8 cellular contexts compared by ENCODE assay signal in genomic region chr1:159881930-159882839, GRCh38. TPM values are rescaled to one million over a fixed set of nuclear protein-coding genes. Genes with fewer than 3 reads are reported as not detected.
A peak's percentile ranks its signal among the peaks of the same experiment; 100 is the strongest.
DNase-seq lines count a peak whose midpoint lies in the region; FAIRE-seq and TF ChIP-seq lines count a peak whose summit lies in the region.

No MANE protein-coding gene starts in this region.

- H3K4me2 ChIP-seq in astrocyte (ENCODE audit: low read length) = peak overlapping the region; percentile 52

- H3K36me3 Mint-ChIP-seq in astrocyte (ENCODE audit: low read depth, unreplicated experiment) (peaks cover 3% of the 10 kb centered on the region), chondrocyte (ENCODE audit: low read depth) (no peaks in the 10 kb centered on the region)

- TF ChIP-seq CTCF in astrocyte (IDR thresholded peaks at IDR 0.05; ENCODE audit: insufficient read depth, low read depth, low read length) = no peak
- TF ChIP-seq CTCF in kidney epithelial cell (IDR thresholded peaks at IDR 0.05; ENCODE audit: insufficient read depth, low read length, poor library complexity, severe bottlenecking) = no peak
- no peak for TF ChIP-seq CTCF in uterus (IDR thresholded peaks at IDR 0.05)
- no peak for TF ChIP-seq CTCF in chondrocyte (IDR thresholded peaks at IDR 0.05)

- peaks cover 10% of the 10 kb centered on the region for H3K4me1 Mint-ChIP-seq in astrocyte (ENCODE audit: low read depth, unreplicated experiment)
- no peaks in the 10 kb centered on the region for H3K4me1 Mint-ChIP-seq in chondrocyte (ENCODE audit: low read depth)

- H3K4me1 ChIP-seq in astrocyte (ENCODE audit: insufficient read depth, low read length) (peaks cover 25% of the 10 kb centered on the region), uterus (no peaks in the 10 kb centered on the region)

- FAIRE-seq in astrocyte (lab: Jason Lieb, UNC) = peak; percentile 96

- no peak overlapping the region for H3K4me3 Mint-ChIP-seq in astrocyte (ENCODE audit: unreplicated experiment)
- H3K4me3 Mint-ChIP-seq in chondrocyte (ENCODE audit: unreplicated experiment) = no peak overlapping the region

- TF ChIP-seq POLR2A in uterus (IDR thresholded peaks at IDR 0.05) = no peak

- H3K9me3 Mint-ChIP-seq in astrocyte (ENCODE audit: unreplicated experiment) = no peaks in the 10 kb centered on the region
- H3K9me3 Mint-ChIP-seq in chondrocyte (ENCODE audit: low read depth) = no peaks in the 10 kb centered on the region

- H3K36me3 ChIP-seq in astrocyte (ENCODE audit: insufficient read depth, low read length) (no peaks in the 10 kb centered on the region), kidney epithelial cell (ENCODE audit: control insufficient read depth, insufficient read depth, low read length) (no peaks in the 10 kb centered on the region), uterus (no peaks in the 10 kb centered on the region)

- peak overlapping the region; percentile 1 for H2AFZ ChIP-seq in astrocyte (ENCODE audit: low read depth, low read length)

- intact Hi-C loops in uterus (cut with DNase I; ENCODE audit: low total_unique reads) = loop anchor here (10.0 kb wide), 1 partner anchor 77 kb away; the partner anchor contains the start of gene FCRL6

- H4K20me1 ChIP-seq in astrocyte (ENCODE audit: insufficient read depth, low read length) = no peaks in the 10 kb centered on the region

- H3K27ac Mint-ChIP-seq in astrocyte (ENCODE audit: unreplicated experiment) = no peak overlapping the region
- H3K27ac Mint-ChIP-seq in chondrocyte (ENCODE audit: unreplicated experiment) = no peak overlapping the region

- H3K27me3 ChIP-seq in astrocyte (ENCODE audit: insufficient read depth, low read length) = no peaks in the 10 kb centered on the region
- no peaks in the 10 kb centered on the region for H3K27me3 ChIP-seq in kidney epithelial cell (ENCODE audit: control insufficient read depth, insufficient read depth, low read length)
- H3K27me3 ChIP-seq in uterus = no peaks in the 10 kb centered on the region

- H3K9me3 ChIP-seq in astrocyte (ENCODE audit: insufficient read depth, low read depth, low read length) = no peaks in the 10 kb centered on the region
- H3K9me3 ChIP-seq in uterus = no peaks in the 10 kb centered on the region

- H3K27ac ChIP-seq in astrocyte (ENCODE audit: low read depth, low read length) = peak overlapping the region; percentile 74
- H3K27ac ChIP-seq in uterus = no peak overlapping the region

- no peaks in the 10 kb centered on the region for H3K79me2 ChIP-seq in astrocyte (ENCODE audit: insufficient read depth, low read length)

- H3K27me3 Mint-ChIP-seq in astrocyte (ENCODE audit: low read depth, unreplicated experiment) (no peaks in the 10 kb centered on the region), chondrocyte (ENCODE audit: low read depth) (no peaks in the 10 kb centered on the region)

- H3K9ac ChIP-seq in astrocyte (ENCODE audit: low read length) = peak overlapping the region; percentile 16

- DNase-seq in stimulated activated CD4-positive, alpha-beta T cell treated with anti-CD3 and anti-CD28 coated beads, Interleukin-1b, Interleukin-23, amount 100 ng/mL, for 48 hours = peak; percentile 8
- DNase-seq in stimulated activated CD4-positive, alpha-beta T cell treated with anti-CD3 and anti-CD28 coated beads, Interleukin-2, amount 100 ng/mL, for 48 hours = no peak
- DNase-seq in NCI-H2227 treated with DMSO at 0.1 percent for 48 hours (lab: John Stamatoyannopoulos, UW) (peak; percentile 91), astrocyte (ENCODE audit: low read depth) (peak; percentile 99), kidney epithelial cell (ENCODE audit: low read depth) (peak; percentile 100), uterus (peak; percentile 57 to 75), chondrocyte (ENCODE audit: low spot score) (no peak), hippocampal formation (lab: John Stamatoyannopoulos, UW) (no peak)

- H3K4me3 ChIP-seq in astrocyte (ENCODE audit: insufficient read depth, low read depth, low read length) (no peak overlapping the region), kidney epithelial cell (ENCODE audit: low read depth, low read length) (no peak overlapping the region), uterus (no peak overlapping the region)

RNA-seq across cellular contexts. Expression of gene CFAP45, which starts 17.8 kb away (rescaled TPM):
- 3.2 and 4.3 TPM in 2 replicates for total RNA-seq in astrocyte
- 0.21 and 2.0 TPM in 2 replicates for total RNA-seq in kidney epithelial cell
- 1 to 10 TPM in 2 of 4 donors, under 1 TPM in 1, not detected in 1; 0.97 to 3.6 (median 1.8) TPM for total RNA-seq in uterus
- total RNA-seq in chondrocyte = 0.37 to 0.95 TPM (median 0.73 TPM) in 3 replicates

RNA-seq across cellular contexts. Expression of gene VSIG8, which starts 19.7 kb away (rescaled TPM):
- total RNA-seq in astrocyte (not detected in 2 replicates), kidney epithelial cell (0.07 TPM in 1 of 2 replicates, not detected in the other), uterus (under 1 TPM in 1 of 4 donors, not detected in 3; 0.37 TPM), chondrocyte (not detected in 3 replicates)

RNA-seq across cellular contexts. Expression of gene TAGLN2, which starts 43.1 kb away (rescaled TPM):
- 614 and 688 TPM in 2 replicates for total RNA-seq in astrocyte
- 700 and 719 TPM in 2 replicates for total RNA-seq in kidney epithelial cell
- total RNA-seq in uterus = 100 to 1,000 TPM; 113 to 246 (median 197) TPM
- total RNA-seq in chondrocyte = 222 to 392 TPM (median 388 TPM) in 3 replicates

RNA-seq across cellular contexts. Expression of gene SLAMF8, which starts 55.5 kb away (rescaled TPM):
- 1.7 and 3.6 TPM in 2 replicates for total RNA-seq in astrocyte
- total RNA-seq in kidney epithelial cell = 0.04 and 0.14 TPM in 2 replicates
- 1 to 10 TPM in 2 of 4 donors, under 1 TPM in 1, not detected in 1; 0.28 to 3.2 (median 1.1) TPM for total RNA-seq in uterus
- total RNA-seq in chondrocyte = not detected in 3 replicates

Comparison
In these comparisons a context has a peak if more than half of its experiments do, and no peak if none do; other contexts are left out.
1. DNase-seq: peak in stimulated activated CD4-positive, alpha-beta T cell treated with anti-CD3 and anti-CD28 coated beads, Interleukin-1b, Interleukin-23, amount 100 ng/mL, for 48 hours (single experiment), NCI-H2227 treated with DMSO at 0.1 percent for 48 hours (single experiment), astrocyte (single experiment), kidney epithelial cell (single experiment) and uterus (2 of 2); none in stimulated activated CD4-positive, alpha-beta T cell treated with anti-CD3 and anti-CD28 coated beads, Interleukin-2, amount 100 ng/mL, for 48 hours (0 of 2), chondrocyte (single experiment) and hippocampal formation (0 of 2).